In the genomic region with DNA sequence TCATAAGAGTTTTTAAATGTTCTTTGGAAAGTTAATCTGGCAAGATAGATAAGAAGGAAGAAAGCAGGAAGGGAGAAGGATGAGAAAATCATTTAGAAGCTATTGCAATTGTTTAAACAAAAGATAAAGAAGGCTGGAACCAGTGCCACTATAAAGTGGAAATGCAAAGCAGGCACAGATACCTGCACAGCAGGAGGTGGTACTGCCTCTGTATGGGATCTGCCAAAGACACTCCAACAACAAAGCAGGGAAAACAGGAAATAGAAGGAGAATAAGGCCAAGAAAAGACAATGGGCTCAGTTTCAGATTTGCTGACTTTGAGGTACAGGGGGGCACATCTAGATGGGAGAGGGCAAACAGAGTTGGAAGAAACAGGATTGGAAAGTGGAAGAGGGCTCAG, we compare ENCODE assay signal across 19 cellular contexts.
DNase-seq lines count a peak whose midpoint lies in the region; ATAC-seq and TF ChIP-seq lines count a peak whose summit lies in the region.
"Had no signal": no experiment of that assay in that cellular context is flagged by ENCODE, and none has a peak within 500 bp of the region (broad histone marks: within the 10 kb centered on the region; RNA-seq: fewer than 3 reads in every experiment).

No MANE protein-coding gene starts in this region.

- H3K36me3 ChIP-seq in gastroesophageal sphincter = peaks cover 0 to 61% of the 10 kb centered on the region in 2 donors
- no peaks in the 10 kb centered on the region for H3K36me3 ChIP-seq in sigmoid colon
- H3K36me3 ChIP-seq: BE2C had no signal

- H3K27ac Mint-ChIP-seq in WTC11 (no peak overlapping the region; the same call in 1 of the 2 replicates), endothelial cell (ENCODE audit: unreplicated experiment) (peak overlapping the region; percentile 0), neural crest cell (ENCODE audit: unreplicated experiment) (peak overlapping the region; percentile 3)
- H3K27ac Mint-ChIP-seq: CD8-positive, alpha-beta memory T cell had no signal

- H3K9me3 ChIP-seq in gastroesophageal sphincter (no peaks in the 10 kb centered on the region), sigmoid colon (no peaks in the 10 kb centered on the region)
- H3K9me3 ChIP-seq: BE2C, Caco-2 had no signal

- H3K27me3 ChIP-seq in gastroesophageal sphincter (no peaks in the 10 kb centered on the region), sigmoid colon (no peaks in the 10 kb centered on the region)
- H3K27me3 ChIP-seq: BE2C had no signal

- TF ChIP-seq EP300 in gastroesophageal sphincter (IDR thresholded peaks at IDR 0.05) (no peak), sigmoid colon (IDR thresholded peaks at IDR 0.05) (no peak)

- CTCF ChIA-PET in WTC11 (lab: Charles Lee) = interaction anchor here (0.6 to 2.6 kb wide), 4 partner anchors 10 to 339 kb away, joined by 3 to 15 read pairs (median 4); no protein-coding TSS in a partner anchor

- H3K27ac ChIP-seq in gastroesophageal sphincter = no peak overlapping the region
- no peak overlapping the region for H3K27ac ChIP-seq in sigmoid colon
- H3K27ac ChIP-seq: GM23248 had no signal

- H3K27me3 Mint-ChIP-seq in WTC11 (ENCODE audit: low read depth) = peaks cover 8% of the 10 kb centered on the region
- H3K27me3 Mint-ChIP-seq in endothelial cell (ENCODE audit: unreplicated experiment) = no peaks in the 10 kb centered on the region
- H3K27me3 Mint-ChIP-seq in neural crest cell (ENCODE audit: low read depth) = no peaks in the 10 kb centered on the region
- H3K27me3 Mint-ChIP-seq: CD4-positive, CD25-positive, alpha-beta regulatory T cell; CD8-positive, alpha-beta memory T cell had no signal

- H3K4me1 Mint-ChIP-seq in WTC11 = peaks cover 26% of the 10 kb centered on the region
- H3K4me1 Mint-ChIP-seq in endothelial cell (ENCODE audit: unreplicated experiment) = peaks cover 10% of the 10 kb centered on the region
- H3K4me1 Mint-ChIP-seq in neural crest cell = no peaks in the 10 kb centered on the region
- H3K4me1 Mint-ChIP-seq: CD4-positive, CD25-positive, alpha-beta regulatory T cell; CD8-positive, alpha-beta memory T cell had no signal

- H3K4me3 Mint-ChIP-seq in WTC11 (no peak overlapping the region), endothelial cell (ENCODE audit: unreplicated experiment) (no peak overlapping the region), neural crest cell (no peak overlapping the region)
- H3K4me3 Mint-ChIP-seq: CD4-positive, CD25-positive, alpha-beta regulatory T cell; CD8-positive, alpha-beta memory T cell had no signal

- H3K4me3 ChIP-seq in gastroesophageal sphincter = no peak overlapping the region
- H3K4me3 ChIP-seq in sigmoid colon = no peak overlapping the region
- H3K4me3 ChIP-seq: GM23248, K562 had no signal

- H3K36me3 Mint-ChIP-seq in WTC11 (no peaks in the 10 kb centered on the region), endothelial cell (ENCODE audit: low read depth, unreplicated experiment) (no peaks in the 10 kb centered on the region), neural crest cell (ENCODE audit: low read depth) (no peaks in the 10 kb centered on the region)
- H3K36me3 Mint-ChIP-seq: CD4-positive, CD25-positive, alpha-beta regulatory T cell; CD8-positive, alpha-beta memory T cell had no signal

- TF ChIP-seq CTCF in WTC11 (IDR thresholded peaks at IDR 0.05) (no peak), endothelial cell (IDR thresholded peaks at IDR 0.05; ENCODE audit: unreplicated experiment) (no peak), neural crest cell (conservative IDR thresholded peaks at IDR 0.05) (no peak), gastroesophageal sphincter (IDR thresholded peaks at IDR 0.05) (no peak), sigmoid colon (IDR thresholded peaks at IDR 0.05) (no peak)

- DNase-seq in ELF-1 (ENCODE audit: low read depth, low spot score) = peak; percentile 5
- peak; percentile 17 for DNase-seq in WTC11 (ENCODE audit: low spot score)
- no peak for DNase-seq in endothelial cell (ENCODE audit: low spot score)
- DNase-seq in neural crest cell (ENCODE audit: low read depth, low spot score) = no peak
- DNase-seq in COLO829 (ENCODE audit: low spot score) = no peak
- DNase-seq in sigmoid colon = no peak
- DNase-seq: ACHN; BE2C; C1 segment of cervical spinal cord; Caco-2; CD4-positive, CD25-positive, alpha-beta regulatory T cell; CD8-positive, alpha-beta memory T cell; GF-D8; GM23248; HCEC 1CT; IMR-90 had no signal

- intact Hi-C loops in sigmoid colon (cut with DNase I) = no loop called here

- POLR2A ChIA-PET in WTC11 (lab: Charles Lee) = no interaction called here

- H3K9me3 Mint-ChIP-seq in WTC11 (no peaks in the 10 kb centered on the region), endothelial cell (ENCODE audit: unreplicated experiment) (no peaks in the 10 kb centered on the region), neural crest cell (peaks cover 4% of the 10 kb centered on the region)

- TF ChIP-seq POLR2A in gastroesophageal sphincter (IDR thresholded peaks at IDR 0.05) (no peak), sigmoid colon (IDR thresholded peaks at IDR 0.05) (no peak)

- peak; percentile 58 for ATAC-seq in WTC11
- no peak for ATAC-seq in gastroesophageal sphincter
- ATAC-seq in GM19035 (IDR thresholded peaks at IDR 0.05; ENCODE audit: unreplicated experiment) = no peak
- ATAC-seq: K562 had no signal

- H3K4me1 ChIP-seq in gastroesophageal sphincter (no peaks in the 10 kb centered on the region), sigmoid colon (no peaks in the 10 kb centered on the region)
- H3K4me1 ChIP-seq: BE2C had no signal

TF ChIP-seq in WTC11, 78 proteins besides CTCF, POLR2A, EP300 and RAD21:
- TF ChIP-seq MYBL2 (CRISPR knock-in tag; IDR thresholded peaks at IDR 0.05) (no peak), ZNF263 (CRISPR knock-in tag; IDR thresholded peaks at IDR 0.05; ENCODE audit: low read depth) (no peak), NR1H2 (CRISPR knock-in tag; IDR thresholded peaks at IDR 0.05) (no peak), NFYB (CRISPR knock-in tag; conservative IDR thresholded peaks at IDR 0.05; ENCODE audit: low read depth) (no peak)
- TF ChIP-seq, protein P1, sequence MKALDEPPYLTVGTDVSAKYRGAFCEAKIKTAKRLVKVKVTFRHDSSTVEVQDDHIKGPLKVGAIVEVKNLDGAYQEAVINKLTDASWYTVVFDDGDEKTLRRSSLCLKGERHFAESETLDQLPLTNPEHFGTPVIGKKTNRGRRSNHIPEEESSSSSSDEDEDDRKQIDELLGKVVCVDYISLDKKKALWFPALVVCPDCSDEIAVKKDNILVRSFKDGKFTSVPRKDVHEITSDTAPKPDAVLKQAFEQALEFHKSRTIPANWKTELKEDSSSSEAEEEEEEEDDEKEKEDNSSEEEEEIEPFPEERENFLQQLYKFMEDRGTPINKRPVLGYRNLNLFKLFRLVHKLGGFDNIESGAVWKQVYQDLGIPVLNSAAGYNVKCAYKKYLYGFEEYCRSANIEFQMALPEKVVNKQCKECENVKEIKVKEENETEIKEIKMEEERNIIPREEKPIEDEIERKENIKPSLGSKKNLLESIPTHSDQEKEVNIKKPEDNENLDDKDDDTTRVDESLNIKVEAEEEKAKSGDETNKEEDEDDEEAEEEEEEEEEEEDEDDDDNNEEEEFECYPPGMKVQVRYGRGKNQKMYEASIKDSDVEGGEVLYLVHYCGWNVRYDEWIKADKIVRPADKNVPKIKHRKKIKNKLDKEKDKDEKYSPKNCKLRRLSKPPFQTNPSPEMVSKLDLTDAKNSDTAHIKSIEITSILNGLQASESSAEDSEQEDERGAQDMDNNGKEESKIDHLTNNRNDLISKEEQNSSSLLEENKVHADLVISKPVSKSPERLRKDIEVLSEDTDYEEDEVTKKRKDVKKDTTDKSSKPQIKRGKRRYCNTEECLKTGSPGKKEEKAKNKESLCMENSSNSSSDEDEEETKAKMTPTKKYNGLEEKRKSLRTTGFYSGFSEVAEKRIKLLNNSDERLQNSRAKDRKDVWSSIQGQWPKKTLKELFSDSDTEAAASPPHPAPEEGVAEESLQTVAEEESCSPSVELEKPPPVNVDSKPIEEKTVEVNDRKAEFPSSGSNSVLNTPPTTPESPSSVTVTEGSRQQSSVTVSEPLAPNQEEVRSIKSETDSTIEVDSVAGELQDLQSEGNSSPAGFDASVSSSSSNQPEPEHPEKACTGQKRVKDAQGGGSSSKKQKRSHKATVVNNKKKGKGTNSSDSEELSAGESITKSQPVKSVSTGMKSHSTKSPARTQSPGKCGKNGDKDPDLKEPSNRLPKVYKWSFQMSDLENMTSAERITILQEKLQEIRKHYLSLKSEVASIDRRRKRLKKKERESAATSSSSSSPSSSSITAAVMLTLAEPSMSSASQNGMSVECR (CRISPR knock-in tag; IDR thresholded peaks at IDR 0.05; ENCODE audit: borderline replicate concordance) = no peak

Comparison
In these comparisons a context has a peak if more than half of its experiments do, and no peak if none do; other contexts are left out.
1. DNase-seq: peak in ELF-1 (single experiment) and WTC11 (single experiment); none in endothelial cell (single experiment), neural crest cell (single experiment), COLO829 (single experiment) and sigmoid colon (single experiment).